Comparison of ENCODE assay signal across 1 cellular context in the genomic region with DNA sequence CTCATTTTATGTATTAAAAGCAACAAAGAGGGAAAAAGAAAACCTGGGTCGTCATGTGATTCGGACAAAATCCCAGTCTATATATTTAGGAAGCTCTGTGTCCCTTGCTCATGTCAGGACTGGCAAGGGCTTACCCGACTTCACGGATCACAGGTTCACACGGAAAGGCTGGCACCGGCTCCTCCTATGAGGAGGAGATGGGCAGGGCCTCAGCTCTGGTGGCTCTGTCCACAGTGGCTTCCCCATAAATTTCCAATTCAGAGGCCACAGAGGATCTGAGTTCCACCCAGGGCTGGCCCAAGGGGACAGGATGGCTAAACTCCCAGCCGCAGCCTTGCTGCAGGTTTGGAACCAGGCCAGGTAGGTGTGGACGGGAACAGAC.
TF ChIP-seq lines count a peak whose summit lies in the region.

No MANE protein-coding gene starts in this region.

TF ChIP-seq in liver, 16 proteins besides CTCF, POLR2A, EP300 and RAD21 (continued from another document):
- TF ChIP-seq, protein P1, sequence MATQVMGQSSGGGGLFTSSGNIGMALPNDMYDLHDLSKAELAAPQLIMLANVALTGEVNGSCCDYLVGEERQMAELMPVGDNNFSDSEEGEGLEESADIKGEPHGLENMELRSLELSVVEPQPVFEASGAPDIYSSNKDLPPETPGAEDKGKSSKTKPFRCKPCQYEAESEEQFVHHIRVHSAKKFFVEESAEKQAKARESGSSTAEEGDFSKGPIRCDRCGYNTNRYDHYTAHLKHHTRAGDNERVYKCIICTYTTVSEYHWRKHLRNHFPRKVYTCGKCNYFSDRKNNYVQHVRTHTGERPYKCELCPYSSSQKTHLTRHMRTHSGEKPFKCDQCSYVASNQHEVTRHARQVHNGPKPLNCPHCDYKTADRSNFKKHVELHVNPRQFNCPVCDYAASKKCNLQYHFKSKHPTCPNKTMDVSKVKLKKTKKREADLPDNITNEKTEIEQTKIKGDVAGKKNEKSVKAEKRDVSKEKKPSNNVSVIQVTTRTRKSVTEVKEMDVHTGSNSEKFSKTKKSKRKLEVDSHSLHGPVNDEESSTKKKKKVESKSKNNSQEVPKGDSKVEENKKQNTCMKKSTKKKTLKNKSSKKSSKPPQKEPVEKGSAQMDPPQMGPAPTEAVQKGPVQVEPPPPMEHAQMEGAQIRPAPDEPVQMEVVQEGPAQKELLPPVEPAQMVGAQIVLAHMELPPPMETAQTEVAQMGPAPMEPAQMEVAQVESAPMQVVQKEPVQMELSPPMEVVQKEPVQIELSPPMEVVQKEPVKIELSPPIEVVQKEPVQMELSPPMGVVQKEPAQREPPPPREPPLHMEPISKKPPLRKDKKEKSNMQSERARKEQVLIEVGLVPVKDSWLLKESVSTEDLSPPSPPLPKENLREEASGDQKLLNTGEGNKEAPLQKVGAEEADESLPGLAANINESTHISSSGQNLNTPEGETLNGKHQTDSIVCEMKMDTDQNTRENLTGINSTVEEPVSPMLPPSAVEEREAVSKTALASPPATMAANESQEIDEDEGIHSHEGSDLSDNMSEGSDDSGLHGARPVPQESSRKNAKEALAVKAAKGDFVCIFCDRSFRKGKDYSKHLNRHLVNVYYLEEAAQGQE (IDR thresholded peaks at IDR 0.05): peak; percentile 76
TF ChIP-seq in liver: peak in this region for 7.
